ENCODE assay signal across 7 cellular contexts in genomic region chr1:203306970-203307541, GRCh38. TPM values are rescaled to one million over a fixed set of nuclear protein-coding genes. Genes with fewer than 3 reads are reported as not detected.
DNase-seq lines count a peak whose midpoint lies in the region; ATAC-seq lines count a peak whose summit lies in the region.

No MANE protein-coding gene starts in this region.

- peaks cover 58% of the 10 kb centered on the region for H3K4me1 Mint-ChIP-seq in activated naive CD8-positive, alpha-beta T cell treated with anti-CD3 and anti-CD28 coated beads, Interleukin-2, amount 10 ng/mL, durations not matched to agents 7 days and 5 days

- H3K27ac Mint-ChIP-seq in activated naive CD8-positive, alpha-beta T cell treated with anti-CD3 and anti-CD28 coated beads, Interleukin-2, amount 10 ng/mL, durations not matched to agents 7 days and 5 days: peak overlapping the region; percentile 90

- peaks cover 1% of the 10 kb centered on the region for H3K9me3 Mint-ChIP-seq in activated naive CD8-positive, alpha-beta T cell treated with anti-CD3 and anti-CD28 coated beads, Interleukin-2, amount 10 ng/mL, durations not matched to agents 7 days and 5 days

- H3K9me3 ChIP-seq in iPS-20b (ENCODE audit: insufficient read depth, low read depth, low read length): no peaks in the 10 kb centered on the region

- H3K27me3 ChIP-seq in iPS-20b (ENCODE audit: insufficient read depth, low read length): peaks cover 95% of the 10 kb centered on the region

- H3K27ac ChIP-seq in iPS-20b (ENCODE audit: low read length): no peak overlapping the region

- peak overlapping the region; percentile 76 for H3K4me3 ChIP-seq in iPS-20b (ENCODE audit: low read length)

- H3K9ac ChIP-seq in iPS-20b (ENCODE audit: low read depth, low read length): no peak overlapping the region

- POLR2A ChIA-PET in activated naive CD8-positive, alpha-beta T cell treated with anti-CD3 and anti-CD28 coated beads, Interleukin-2, amount 10 ng/mL, durations not matched to agents 7 days and 5 days (lab: Charles Lee): interaction anchor here (0.9 to 9.3 kb wide), 13 partner anchors 8 to 458 kb away, joined by 4 to 309 read pairs (median 14); partner anchors contain the start of gene LAX1

- peaks cover 23% of the 10 kb centered on the region for H3K4me1 ChIP-seq in iPS-20b (ENCODE audit: insufficient read depth, low read length)

- no peaks in the 10 kb centered on the region for H3K27me3 Mint-ChIP-seq in activated naive CD8-positive, alpha-beta T cell treated with anti-CD3 and anti-CD28 coated beads, Interleukin-2, amount 10 ng/mL, durations not matched to agents 7 days and 5 days

- peak; percentile 53 for DNase-seq in NAMALWA (ENCODE audit: low spot score)
- peak; percentile 70 for DNase-seq in activated naive CD8-positive, alpha-beta T cell treated with anti-CD3 and anti-CD28 coated beads, Interleukin-2, amount 10 ng/mL, durations not matched to agents 7 days and 5 days
- peak; percentile 57 for DNase-seq in stimulated activated CD4-positive, alpha-beta T cell treated with anti-CD3 and anti-CD28 coated beads, Interleukin-4, amount 100 ng/mL, for 24 hours
- DNase-seq in glomerular visceral epithelial cell (ENCODE audit: extremely low spot score): no peak
- DNase-seq in cerebellar cortex (ENCODE audit: low spot score): no peak

- no peaks in the 10 kb centered on the region for H3K36me3 ChIP-seq in iPS-20b (ENCODE audit: insufficient read depth, low read depth, low read length)

- ATAC-seq in activated naive CD8-positive, alpha-beta T cell treated with anti-CD3 and anti-CD28 coated beads, Interleukin-2, amount 10 ng/mL, durations not matched to agents 7 days and 5 days (ENCODE audit: low read depth): no peak
- no peak for ATAC-seq in GM21423 (IDR thresholded peaks at IDR 0.05; ENCODE audit: unreplicated experiment)

- peaks cover 53% of the 10 kb centered on the region for H3K36me3 Mint-ChIP-seq in activated naive CD8-positive, alpha-beta T cell treated with anti-CD3 and anti-CD28 coated beads, Interleukin-2, amount 10 ng/mL, durations not matched to agents 7 days and 5 days

- peak overlapping the region; percentile 94 for H3K4me3 Mint-ChIP-seq in activated naive CD8-positive, alpha-beta T cell treated with anti-CD3 and anti-CD28 coated beads, Interleukin-2, amount 10 ng/mL, durations not matched to agents 7 days and 5 days

RNA-seq across cellular contexts. Expression of gene BTG2, which starts 1.7 kb away (rescaled TPM):
- total RNA-seq in activated naive CD8-positive, alpha-beta T cell treated with anti-CD3 and anti-CD28 coated beads, Interleukin-2, amount 10 ng/mL, durations not matched to agents 7 days and 5 days: 10 to 100 TPM; 90.3 to 99.8 TPM

RNA-seq across cellular contexts. Expression of gene FMOD, which starts 43.9 kb away (rescaled TPM):
- total RNA-seq in activated naive CD8-positive, alpha-beta T cell treated with anti-CD3 and anti-CD28 coated beads, Interleukin-2, amount 10 ng/mL, durations not matched to agents 7 days and 5 days: not detected

Comparison
In these comparisons a context has a peak if more than half of its experiments do, and no peak if none do; other contexts are left out.
1. DNase-seq: peak in NAMALWA (single experiment), activated naive CD8-positive, alpha-beta T cell treated with anti-CD3 and anti-CD28 coated beads, Interleukin-2, amount 10 ng/mL, durations not matched to agents 7 days and 5 days (single experiment) and stimulated activated CD4-positive, alpha-beta T cell treated with anti-CD3 and anti-CD28 coated beads, Interleukin-4, amount 100 ng/mL, for 24 hours (single experiment); none in glomerular visceral epithelial cell (single experiment) and cerebellar cortex (single experiment).